ENCODE assay signal across 25 cellular contexts in the genomic region with DNA sequence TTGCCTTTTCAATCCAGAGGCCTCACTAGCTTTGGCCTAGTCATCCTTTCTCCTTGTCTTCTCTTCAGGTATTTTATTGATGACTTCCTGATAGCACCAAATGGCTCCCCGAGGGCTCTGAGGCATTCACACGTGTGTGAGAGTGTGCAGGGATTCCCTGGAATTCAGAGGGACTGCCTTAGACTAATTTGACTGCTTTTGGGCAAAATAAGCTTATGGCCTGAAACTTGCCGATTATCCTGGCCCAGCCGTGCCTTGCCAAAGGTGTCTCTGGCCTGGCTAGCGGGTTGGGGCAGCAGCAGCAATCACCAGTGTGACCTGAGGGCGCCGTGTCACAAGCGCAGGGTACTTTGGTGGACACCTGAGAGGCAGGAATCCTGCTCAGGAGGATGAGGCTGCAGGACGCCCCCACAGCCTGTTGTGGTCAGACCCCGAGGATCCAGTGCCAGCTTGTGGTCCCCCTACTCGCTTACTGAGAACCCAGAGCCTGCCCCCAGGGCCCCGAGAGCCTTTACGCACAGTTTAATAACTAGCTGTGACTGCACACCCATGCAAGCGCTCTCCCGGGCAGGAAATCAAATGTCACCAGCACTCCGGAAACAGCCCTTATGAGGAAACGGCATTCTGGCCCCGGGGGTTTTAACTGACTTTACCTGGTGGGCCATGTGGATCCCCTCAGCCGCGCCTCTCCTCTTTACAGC.
DNase-seq lines count a peak whose midpoint lies in the region; ATAC-seq lines count a peak whose summit lies in the region.
"Had no signal": no experiment of that assay in that cellular context is flagged by ENCODE, and none has a peak within 500 bp of the region (broad histone marks: within the 10 kb centered on the region; RNA-seq: fewer than 3 reads in every experiment).

No MANE protein-coding gene starts in this region.

- no peak overlapping the region for H2BK15ac ChIP-seq in neuronal stem cell (ENCODE audit: low read length)

- H3K18ac ChIP-seq in neuronal stem cell (ENCODE audit: low read length), result no peak overlapping the region

- no peak overlapping the region for H4K8ac ChIP-seq in neuronal stem cell (ENCODE audit: low read depth, low read length)

- H2AFZ ChIP-seq in neuronal stem cell (ENCODE audit: low read length), result no peak overlapping the region

- POLR2A ChIA-PET in activated CD4-positive, alpha-beta memory T cell treated with anti-CD3 and anti-CD28 coated beads for 36 hours (lab: Charles Lee), result no interaction called here
- POLR2A ChIA-PET in activated CD4-positive, alpha-beta memory T cell treated with anti-CD3 and anti-CD28 coated beads, Interleukin-2, amount 10 ng/mL, durations not matched to agents 7 days and 5 days (lab: Charles Lee), result no interaction called here

- H3K14ac ChIP-seq in neuronal stem cell (ENCODE audit: low read length), result no peak overlapping the region

- peak overlapping the region; percentile 75 for H3K23ac ChIP-seq in neuronal stem cell (ENCODE audit: low read depth, low read length, poor library complexity)

- H3K27ac Mint-ChIP-seq in activated CD4-positive, alpha-beta memory T cell treated with anti-CD3 and anti-CD28 coated beads for 36 hours, result no peak overlapping the region
- no peak overlapping the region for H3K27ac Mint-ChIP-seq in activated CD4-positive, alpha-beta memory T cell treated with anti-CD3 and anti-CD28 coated beads, Interleukin-2, amount 10 ng/mL, durations not matched to agents 7 days and 5 days
- H3K27ac Mint-ChIP-seq in activated naive CD4-positive, alpha-beta T cell treated with anti-CD3 and anti-CD28 coated beads, Interleukin-2, amount 50 U/mL, for 24 hours, result peak overlapping the region; percentile 23
- H3K27ac Mint-ChIP-seq: activated T-helper 17 cell treated with anti-CD3 and anti-CD28 coated beads, Interleukin-2, amount 50 U/mL, for 72 hours; mesothelial cell of epicardium; WTC11 had no signal

- H3K4me3 ChIP-seq in neuronal stem cell (ENCODE audit: low read length in 2 of 2), result no peak overlapping the region
- H3K4me3 ChIP-seq: A549, body of pancreas, gastroesophageal sphincter, upper lobe of right lung had no signal

- H2BK120ac ChIP-seq in neuronal stem cell (ENCODE audit: low read depth, low read length), result no peak overlapping the region

- no peak overlapping the region for H2BK12ac ChIP-seq in neuronal stem cell (ENCODE audit: low read length)

- H3K36me3 ChIP-seq in KOPT-K1 (ENCODE audit: insufficient read depth, low read length) (no peaks in the 10 kb centered on the region), neuronal stem cell (replicated peaks in 1 of 2; ENCODE audit: control insufficient read depth in 2 of 2, insufficient read depth in 2 of 2, low read length in 2 of 2) (no peaks in the 10 kb centered on the region)
- H3K36me3 ChIP-seq: gastroesophageal sphincter, upper lobe of right lung had no signal

- no peaks in the 10 kb centered on the region for H3K9me3 ChIP-seq in KOPT-K1 (ENCODE audit: insufficient read depth, low read length, poor library complexity, severe bottlenecking)
- H3K9me3 ChIP-seq in neuronal stem cell (replicated peaks in 1 of 2; ENCODE audit: control insufficient read depth in 2 of 2, insufficient read depth in 1 of 2, low read depth in 1 of 2, low read length in 2 of 2), result peaks cover 0 to 3% of the 10 kb centered on the region in 2 donors
- H3K9me3 ChIP-seq: A549, body of pancreas, gastroesophageal sphincter, upper lobe of right lung had no signal

- H3K79me1 ChIP-seq in neuronal stem cell (ENCODE audit: low read depth, low read length), result peaks cover 2% of the 10 kb centered on the region

- peaks cover 0 to 4% of the 10 kb centered on the region in 2 donors for H3K4me1 ChIP-seq in neuronal stem cell (ENCODE audit: control insufficient read depth in 2 of 2, insufficient read depth in 1 of 2, low read depth in 1 of 2, low read length in 2 of 2)
- H3K4me1 ChIP-seq: A549, upper lobe of right lung had no signal

- CTCF ChIA-PET in activated CD4-positive, alpha-beta memory T cell treated with anti-CD3 and anti-CD28 coated beads for 36 hours (lab: Charles Lee), result no interaction called here
- CTCF ChIA-PET in activated CD4-positive, alpha-beta memory T cell treated with anti-CD3 and anti-CD28 coated beads, Interleukin-2, amount 10 ng/mL, durations not matched to agents 7 days and 5 days (lab: Charles Lee), result no interaction called here

- no peak overlapping the region for H3K4me2 ChIP-seq in neuronal stem cell (ENCODE audit: insufficient read depth, low read length, poor library complexity, severe bottlenecking)
- H3K4me2 ChIP-seq: A549 had no signal

- no CpG with 5 or more reads among the region's 20 CpGs for whole genome bisulfite sequencing in neuronal stem cell (ENCODE audit: extremely low coverage in 2 of 2, insufficient read length in 2 of 2, insufficient replicate concordance in 1 of 2), 2 donors

- no peaks in the 10 kb centered on the region for H3K9me3 Mint-ChIP-seq in activated CD4-positive, alpha-beta memory T cell treated with anti-CD3 and anti-CD28 coated beads for 36 hours
- no peaks in the 10 kb centered on the region for H3K9me3 Mint-ChIP-seq in activated CD4-positive, alpha-beta memory T cell treated with anti-CD3 and anti-CD28 coated beads, Interleukin-2, amount 10 ng/mL, durations not matched to agents 7 days and 5 days
- no peaks in the 10 kb centered on the region for H3K9me3 Mint-ChIP-seq in activated naive CD4-positive, alpha-beta T cell treated with anti-CD3 and anti-CD28 coated beads, Interleukin-2, amount 50 U/mL, for 24 hours
- H3K9me3 Mint-ChIP-seq: activated T-helper 17 cell treated with anti-CD3 and anti-CD28 coated beads, Interleukin-2, amount 50 U/mL, for 72 hours; IgD-negative memory B cell; mesothelial cell of epicardium; WTC11 had no signal

- H3K27ac ChIP-seq in KOPT-K1 (ENCODE audit: low read depth, low read length, poor library complexity, severe bottlenecking) (peak overlapping the region; percentile 83), neuronal stem cell (replicated peaks; ENCODE audit: low read length) (no peak overlapping the region)
- H3K27ac ChIP-seq: A549, body of pancreas, epithelial cell of prostate, gastroesophageal sphincter, upper lobe of right lung had no signal

- H2AK5ac ChIP-seq in neuronal stem cell (ENCODE audit: low read depth, low read length), result no peak overlapping the region

- peaks cover 4% of the 10 kb centered on the region for H3K4me1 Mint-ChIP-seq in activated CD4-positive, alpha-beta memory T cell treated with anti-CD3 and anti-CD28 coated beads for 36 hours (ENCODE audit: low read depth)
- H3K4me1 Mint-ChIP-seq in activated CD4-positive, alpha-beta memory T cell treated with anti-CD3 and anti-CD28 coated beads, Interleukin-2, amount 10 ng/mL, durations not matched to agents 7 days and 5 days, result peaks cover 10% of the 10 kb centered on the region
- peaks cover 20% of the 10 kb centered on the region for H3K4me1 Mint-ChIP-seq in activated naive CD4-positive, alpha-beta T cell treated with anti-CD3 and anti-CD28 coated beads, Interleukin-2, amount 50 U/mL, for 24 hours
- H3K4me1 Mint-ChIP-seq: activated T-helper 17 cell treated with anti-CD3 and anti-CD28 coated beads, Interleukin-2, amount 50 U/mL, for 72 hours had no signal

- no peaks in the 10 kb centered on the region for H3K27me3 Mint-ChIP-seq in activated CD4-positive, alpha-beta memory T cell treated with anti-CD3 and anti-CD28 coated beads for 36 hours
- peaks cover 6% of the 10 kb centered on the region for H3K27me3 Mint-ChIP-seq in activated CD4-positive, alpha-beta memory T cell treated with anti-CD3 and anti-CD28 coated beads, Interleukin-2, amount 10 ng/mL, durations not matched to agents 7 days and 5 days
- no peaks in the 10 kb centered on the region for H3K27me3 Mint-ChIP-seq in activated naive CD4-positive, alpha-beta T cell treated with anti-CD3 and anti-CD28 coated beads, Interleukin-2, amount 50 U/mL, for 24 hours
- H3K27me3 Mint-ChIP-seq: activated T-helper 17 cell treated with anti-CD3 and anti-CD28 coated beads, Interleukin-2, amount 50 U/mL, for 72 hours had no signal

- peaks cover 0 to 3% (median 0%) of the 10 kb centered on the region in 3 experiments for H3K27me3 ChIP-seq in neuronal stem cell (ENCODE audit: control insufficient read depth in 3 of 3, insufficient read depth in 3 of 3, low read depth in 1 of 3, low read length in 3 of 3)
- H3K27me3 ChIP-seq: body of pancreas, upper lobe of right lung had no signal

- H3K9ac ChIP-seq in neuronal stem cell (ENCODE audit: low read depth, low read length, poor library complexity), result no peak overlapping the region

- H4K91ac ChIP-seq in neuronal stem cell (ENCODE audit: low read depth, low read length, poor library complexity), result no peak overlapping the region

- H2BK5ac ChIP-seq in neuronal stem cell (ENCODE audit: low read length), result no peak overlapping the region

- intact Hi-C loops in activated CD4-positive, alpha-beta memory T cell treated with anti-CD3 and anti-CD28 coated beads for 36 hours (cut with micrococcal nuclease), result loop anchor here (5.0 kb wide), 3 partner anchors 62 to 242 kb away; a partner anchor contains a TSS

- no peak overlapping the region for H3K4me3 Mint-ChIP-seq in activated CD4-positive, alpha-beta memory T cell treated with anti-CD3 and anti-CD28 coated beads for 36 hours
- no peak overlapping the region for H3K4me3 Mint-ChIP-seq in activated CD4-positive, alpha-beta memory T cell treated with anti-CD3 and anti-CD28 coated beads, Interleukin-2, amount 10 ng/mL, durations not matched to agents 7 days and 5 days
- H3K4me3 Mint-ChIP-seq in activated naive CD4-positive, alpha-beta T cell treated with anti-CD3 and anti-CD28 coated beads, Interleukin-2, amount 50 U/mL, for 24 hours, result peak overlapping the region; percentile 26
- H3K4me3 Mint-ChIP-seq: activated T-helper 17 cell treated with anti-CD3 and anti-CD28 coated beads, Interleukin-2, amount 50 U/mL, for 72 hours; mesothelial cell of epicardium; WTC11 had no signal

- no peak overlapping the region for H3K4ac ChIP-seq in neuronal stem cell (ENCODE audit: low read length)

- H3K36me3 Mint-ChIP-seq in activated CD4-positive, alpha-beta memory T cell treated with anti-CD3 and anti-CD28 coated beads for 36 hours, result no peaks in the 10 kb centered on the region
- H3K36me3 Mint-ChIP-seq in activated CD4-positive, alpha-beta memory T cell treated with anti-CD3 and anti-CD28 coated beads, Interleukin-2, amount 10 ng/mL, durations not matched to agents 7 days and 5 days (ENCODE audit: low read depth), result no peaks in the 10 kb centered on the region
- H3K36me3 Mint-ChIP-seq in activated naive CD4-positive, alpha-beta T cell treated with anti-CD3 and anti-CD28 coated beads, Interleukin-2, amount 50 U/mL, for 24 hours, result no peaks in the 10 kb centered on the region
- H3K36me3 Mint-ChIP-seq: IgD-negative memory B cell, mesothelial cell of epicardium, WTC11 had no signal

- peak; percentile 18 for DNase-seq in activated CD4-positive, alpha-beta memory T cell treated with anti-CD3 and anti-CD28 coated beads for 36 hours
- DNase-seq in activated CD4-positive, alpha-beta memory T cell treated with anti-CD3 and anti-CD28 coated beads, Interleukin-2, amount 10 ng/mL, durations not matched to agents 7 days and 5 days, result no peak
- no peak for DNase-seq in neuronal stem cell (ENCODE audit: low spot score)
- DNase-seq in cerebellar cortex (ENCODE audit: low spot score), result no peak
- DNase-seq in NCI-H510A (lab: John Stamatoyannopoulos, UW), result no peak
- DNase-seq: body of pancreas; cortex of kidney; NCI-H1092 treated with DMSO at 0.1 percent for 48 hours; NCI-H2107; NCI-H748 treated with DMSO at 0.1 percent for 48 hours; nucleus accumbens; stimulated activated CD4-positive, alpha-beta T cell treated with anti-CD3 and anti-CD28 coated beads, Interleukin-4, amount 100 ng/mL, for 1 hour; upper lobe of right lung had no signal

- no peak for ATAC-seq in GM21786 (IDR thresholded peaks at IDR 0.05; ENCODE audit: unreplicated experiment)
- ATAC-seq: A549; activated T-helper 17 cell treated with anti-CD3 and anti-CD28 coated beads, Interleukin-2, amount 50 U/mL, for 72 hours; body of pancreas; gastroesophageal sphincter; Panc1; sciatic nerve; WTC11 had no signal
